Comparison of ENCODE assay signal across 9 cellular contexts in the genomic region with DNA sequence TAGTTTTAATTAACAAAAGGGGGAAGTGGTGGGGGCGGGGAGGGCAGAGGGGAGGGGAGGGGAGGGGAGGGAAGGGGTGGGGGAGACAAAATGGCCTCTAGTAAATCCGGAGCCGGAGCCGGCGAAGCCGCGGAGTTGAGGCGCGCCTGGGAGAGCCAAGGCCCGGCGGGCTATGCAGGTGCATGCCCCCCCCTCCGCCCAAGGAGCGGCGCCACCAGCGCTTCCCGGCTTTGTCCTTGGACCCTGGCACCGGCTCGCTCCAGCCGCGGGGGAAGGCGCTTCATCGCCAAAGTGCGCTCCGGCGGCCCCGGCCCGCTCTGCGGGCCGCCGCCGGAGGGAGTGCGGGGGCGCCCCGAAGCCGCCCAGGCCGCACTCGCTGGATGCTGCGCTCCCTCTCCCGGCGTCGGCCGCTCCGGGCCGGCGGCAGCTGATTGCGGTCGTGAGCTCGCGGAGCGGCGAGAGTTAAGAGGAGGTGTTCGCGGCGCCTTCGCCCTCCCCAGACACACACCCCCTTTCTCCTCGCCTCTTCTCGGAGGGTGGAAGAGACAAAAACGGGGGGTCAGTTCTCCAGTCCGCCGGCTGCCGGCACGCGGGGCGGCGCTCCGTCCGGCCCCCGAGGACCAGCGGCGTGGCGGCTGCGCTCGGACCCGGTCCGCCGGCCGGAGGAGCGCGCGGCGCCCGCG. TPM values are rescaled to one million over a fixed set of nuclear protein-coding genes. Genes with fewer than 3 reads are reported as not detected.
DNase-seq lines count a peak whose midpoint lies in the region; ATAC-seq and TF ChIP-seq lines count a peak whose summit lies in the region.
"Had no signal": no experiment of that assay in that cellular context is flagged by ENCODE, and none has a peak within 500 bp of the region (broad histone marks: within the 10 kb centered on the region; RNA-seq: fewer than 3 reads in every experiment).

A gene with protein sequence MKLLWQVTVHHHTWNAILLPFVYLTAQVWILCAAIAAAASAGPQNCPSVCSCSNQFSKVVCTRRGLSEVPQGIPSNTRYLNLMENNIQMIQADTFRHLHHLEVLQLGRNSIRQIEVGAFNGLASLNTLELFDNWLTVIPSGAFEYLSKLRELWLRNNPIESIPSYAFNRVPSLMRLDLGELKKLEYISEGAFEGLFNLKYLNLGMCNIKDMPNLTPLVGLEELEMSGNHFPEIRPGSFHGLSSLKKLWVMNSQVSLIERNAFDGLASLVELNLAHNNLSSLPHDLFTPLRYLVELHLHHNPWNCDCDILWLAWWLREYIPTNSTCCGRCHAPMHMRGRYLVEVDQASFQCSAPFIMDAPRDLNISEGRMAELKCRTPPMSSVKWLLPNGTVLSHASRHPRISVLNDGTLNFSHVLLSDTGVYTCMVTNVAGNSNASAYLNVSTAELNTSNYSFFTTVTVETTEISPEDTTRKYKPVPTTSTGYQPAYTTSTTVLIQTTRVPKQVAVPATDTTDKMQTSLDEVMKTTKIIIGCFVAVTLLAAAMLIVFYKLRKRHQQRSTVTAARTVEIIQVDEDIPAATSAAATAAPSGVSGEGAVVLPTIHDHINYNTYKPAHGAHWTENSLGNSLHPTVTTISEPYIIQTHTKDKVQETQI (minus strand): TSS at position 439 of the 683 bp plus-strand sequence. CDS start 797 bp downstream, outside the sequence.

- no peaks in the 10 kb centered on the region for H3K36me3 ChIP-seq in mammary epithelial cell (ENCODE audit: insufficient read depth, low read length)
- H3K36me3 ChIP-seq in skeletal muscle satellite cell (ENCODE audit: insufficient read depth, low read length) = peaks cover 11% of the 10 kb centered on the region

- peak; percentile 32 for DNase-seq in NCI-H1436 (lab: John Stamatoyannopoulos, UW)
- no peak for DNase-seq in NCI-H1436 treated with DMSO at 0.1 percent for 48 hours (lab: John Stamatoyannopoulos, UW)
- peak; percentile 44 for DNase-seq in RPMI7951 (ENCODE audit: low read depth)
- peak; percentile 36 for DNase-seq in mammary epithelial cell

- in situ Hi-C loops in mammary epithelial cell (cut with MboI; ENCODE audit: low sequenced_read_pairs in 2 of 2) = no loop called here

- TF ChIP-seq CTCF in mammary epithelial cell (conservative IDR thresholded peaks at IDR 0.05 in 1 of 2, IDR thresholded peaks at IDR 0.05 in 1 of 2; ENCODE audit: extremely low read depth in 1 of 2, insufficient read depth in 1 of 2, low read depth in 1 of 2, low read length in 2 of 2) = peak in 1 of 2 donors; percentile 13

- dilution Hi-C loops in mammary epithelial cell (cut with HindIII; ENCODE audit: low sequenced_read_pairs) = no loop called here

- peak within 1 kb of the TSS; percentile 14 for H2AFZ ChIP-seq in mammary epithelial cell (ENCODE audit: low read depth, low read length)

- H3K4me3 ChIP-seq in mammary epithelial cell (replicated peaks in 1 of 3; ENCODE audit: insufficient read depth in 1 of 3, low read depth in 2 of 3, low read length in 3 of 3) = peak within 1 kb of the TSS in 2 of 3 experiments; percentile 45 to 46
- peak within 1 kb of the TSS; percentile 75 for H3K4me3 ChIP-seq in iPS-18c (ENCODE audit: insufficient read depth, low read depth, low read length)
- H3K4me3 ChIP-seq in skeletal muscle satellite cell (ENCODE audit: low read length) = peak within 1 kb of the TSS; percentile 73

- H3K9me3 ChIP-seq in mammary epithelial cell (replicated peaks; ENCODE audit: insufficient read depth, low read length) (no peaks in the 10 kb centered on the region), iPS-18c (ENCODE audit: control insufficient read depth, insufficient read depth, low read length) (no peaks in the 10 kb centered on the region), skeletal muscle satellite cell (replicated peaks; ENCODE audit: low read length) (no peaks in the 10 kb centered on the region)

- CTCF ChIA-PET in mammary epithelial cell (lab: Charles Lee; ENCODE audit: low non-redundant PET) = no interaction called here

- BruUV-seq in mammary epithelial cell (replicated peaks; lab: Mats Ljungman, UMichigan) = no TSS peak

- H3K4me1 ChIP-seq in mammary epithelial cell (ENCODE audit: insufficient read depth, low read length) (peaks cover 12% of the 10 kb centered on the region), skeletal muscle satellite cell (ENCODE audit: control insufficient read depth, insufficient read depth, low read length) (peaks cover 51% of the 10 kb centered on the region)

- peaks cover 6% of the 10 kb centered on the region for H3K79me2 ChIP-seq in mammary epithelial cell (ENCODE audit: insufficient read depth, low read length)

- ATAC-seq in HG02678 (IDR thresholded peaks at IDR 0.05; ENCODE audit: unreplicated experiment) (peak; percentile 41), HG03457 (IDR thresholded peaks at IDR 0.05; ENCODE audit: unreplicated experiment) (no peak)

- no peaks in the 10 kb centered on the region for H3K27me3 ChIP-seq in mammary epithelial cell (ENCODE audit: insufficient read depth, low read length)
- H3K27me3 ChIP-seq in skeletal muscle satellite cell (ENCODE audit: control insufficient read depth, insufficient read depth, low read length) = no peaks in the 10 kb centered on the region

- H3K4me2 ChIP-seq in mammary epithelial cell (ENCODE audit: insufficient read depth, low read depth, low read length) (peak within 1 kb of the TSS; percentile 89), skeletal muscle satellite cell (ENCODE audit: low read length) (peak within 1 kb of the TSS; percentile 92)

- H4K20me1 ChIP-seq in mammary epithelial cell (ENCODE audit: insufficient read depth, low read length) = peaks cover 4% of the 10 kb centered on the region

- 0% methylated on average over 4 of the region's 83 CpGs for WGBS in mammary epithelial cell (ENCODE audit: low coverage, missing lambda C conversion rate)

- intact Hi-C loops in mammary epithelial cell (cut with micrococcal nuclease) = no loop called here

- H3K27ac ChIP-seq in mammary epithelial cell (ENCODE audit: insufficient read depth, low read depth, low read length) = no peak within 1 kb of the TSS
- H3K27ac ChIP-seq: C4-2B had no signal

- H3K9ac ChIP-seq in mammary epithelial cell (ENCODE audit: insufficient read depth, low read length) = no peak within 1 kb of the TSS
- peak within 1 kb of the TSS; percentile 78 for H3K9ac ChIP-seq in skeletal muscle satellite cell (ENCODE audit: low read depth, low read length)

RNA-seq across cellular contexts. Expression of the gene that starts here (rescaled TPM):
- total RNA-seq in RPMI7951 (2014; rRNA removed; shearing (Covaris generic)) = under 0.01 TPM in 1 of 2 replicates, not detected in the other
- under 1 TPM; under 0.01 to 0.07 TPM for total RNA-seq in mammary epithelial cell
- 0.16 TPM for polyA plus RNA-seq in mammary epithelial cell
- not detected for polyA minus RNA-seq in mammary epithelial cell
- total RNA-seq in skeletal muscle satellite cell (2012; rRNA removed) = under 0.01 and 0.44 TPM in 2 replicates

Comparison
In these comparisons a context has a peak if more than half of its experiments do, and no peak if none do; other contexts are left out.
1. Peak in DNase-seq in RPMI7951; RNA of the gene not detected or under 1 TPM.
2. Peak in DNase-seq, H3K4me3 ChIP-seq and H3K4me2 ChIP-seq in mammary epithelial cell; RNA of the gene not detected or under 1 TPM.